Comparison of ENCODE assay signal across 23 cellular contexts in the genomic region with DNA sequence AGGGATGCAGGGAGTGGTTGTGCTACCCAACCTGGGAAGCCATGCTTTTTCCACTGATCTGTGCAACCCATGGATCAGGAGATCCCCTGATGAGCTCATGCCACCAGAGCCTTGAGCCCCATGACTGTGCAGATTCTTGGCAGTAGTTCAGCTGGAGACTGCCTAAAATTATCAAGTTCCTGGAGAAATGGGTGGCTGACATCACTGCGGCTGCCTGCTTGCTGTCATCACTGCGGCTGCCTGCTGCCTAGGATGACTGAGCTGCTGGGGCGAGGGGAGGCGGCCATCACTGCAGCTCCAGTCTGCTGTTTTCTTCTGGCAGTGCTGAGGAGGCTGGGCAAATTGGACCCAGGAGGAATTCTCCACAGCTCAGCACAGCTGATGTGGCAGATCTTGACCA.
"Had no signal": no experiment of that assay in that cellular context is flagged by ENCODE, and none has a peak within 500 bp of the region (broad histone marks: within the 10 kb centered on the region; RNA-seq: fewer than 3 reads in every experiment).

No MANE protein-coding gene starts in this region.

- DNase-seq: activated CD4-positive, alpha-beta T cell treated with anti-CD3 and anti-CD28 coated beads, Interleukin-2, amount 10 ng/mL, durations not matched to agents 7 days and 5 days; activated CD8-positive, alpha-beta memory T cell treated with anti-CD3 and anti-CD28 coated beads, Interleukin-2, amount 10 ng/mL, durations not matched to agents 7 days and 5 days; activated CD8-positive, alpha-beta T cell treated with anti-CD3 and anti-CD28 coated beads for 36 hours; activated effector memory CD4-positive, alpha-beta T cell treated with anti-CD3 and anti-CD28 coated beads, Interleukin-2, amount 50 U/mL, for 16 hours; activated naive CD4-positive, alpha-beta T cell treated with anti-CD3 and anti-CD28 coated beads, Interleukin-2, amount 10 ng/mL, durations not matched to agents 7 days and 5 days; activated T-cell treated with anti-CD3 and anti-CD28 coated beads for 4 hours; amygdala; foreskin keratinocyte; kidney; lower lobe of right lung; naive B cell; occipital lobe; right lobe of liver; stimulated activated CD4-positive, alpha-beta T cell treated with anti-CD3 and anti-CD28 coated beads, Interleukin-2, amount 100 ng/mL, for 24 hours; stomach had no signal

- H3K9me3 ChIP-seq: right lobe of liver had no signal

- H3K4me1 ChIP-seq: foreskin keratinocyte, lower lobe of right lung, right lobe of liver, stomach, suprapubic skin, tibial nerve had no signal

- H3K27ac ChIP-seq: foreskin keratinocyte, lower lobe of right lung, right lobe of liver, skin epidermis, stomach, suprapubic skin, tibial nerve, VCaP had no signal

- H3K36me3 ChIP-seq: lower lobe of right lung, right lobe of liver, stomach, suprapubic skin, tibial nerve had no signal

- H3K4me3 ChIP-seq: lower lobe of right lung, right lobe of liver, skin epidermis, stomach, suprapubic skin, tibial nerve had no signal

- ATAC-seq: activated CD4-positive, CD25-positive, alpha-beta regulatory T cell treated with anti-CD3 and anti-CD28 coated beads, Interleukin-2, amount 50 U/mL, for 24 hours; activated CD8-positive, alpha-beta memory T cell treated with anti-CD3 and anti-CD28 coated beads, Interleukin-2, amount 10 ng/mL, durations not matched to agents 7 days and 5 days; activated CD8-positive, alpha-beta T cell treated with anti-CD3 and anti-CD28 coated beads for 36 hours; foreskin keratinocyte; left lobe of liver; right lobe of liver; stimulated activated memory B cell treated with anti-CD40 and anti-IgM and Interleukin-4, amounts not matched to agents 10 μg/mL and 1 μg/mL and 100 μg/mL, for 72 hours had no signal

- FAIRE-seq: endometrium, kidney had no signal

- H3K27me3 ChIP-seq: foreskin keratinocyte, right lobe of liver, stomach, suprapubic skin, tibial nerve had no signal
